22 cellular contexts compared by ENCODE assay signal in the genomic region with DNA sequence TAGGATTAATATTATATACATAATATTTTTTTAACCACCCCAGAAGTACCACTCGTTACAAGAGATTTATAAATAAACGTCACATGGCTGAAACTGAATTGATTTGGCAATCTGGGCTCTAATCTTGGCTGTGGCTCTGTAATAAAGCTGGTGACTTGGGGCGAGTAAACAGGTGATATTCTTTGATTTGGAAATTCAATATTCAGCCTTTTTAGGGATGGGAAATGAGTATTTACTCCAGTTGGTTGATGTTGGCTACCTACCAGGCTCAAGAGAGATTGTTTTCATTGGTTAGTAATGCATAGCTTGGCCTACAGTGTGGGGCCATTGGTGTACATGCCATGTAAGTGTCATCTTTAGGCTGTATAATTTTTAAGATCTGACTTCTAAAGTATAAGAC.
"Had no signal": no experiment of that assay in that cellular context is flagged by ENCODE, and none has a peak within 500 bp of the region (broad histone marks: within the 10 kb centered on the region; RNA-seq: fewer than 3 reads in every experiment).

No MANE protein-coding gene starts in this region.

- ATAC-seq: body of pancreas; left colon; natural killer cell treated with Interleukin-12 subunit alpha and Interleukin-12 subunit beta and Interleukin-15 and Interleukin-18, amount 100 ng/mL, for 72 hours; right cardiac atrium; stimulated activated naive CD8-positive, alpha-beta T cell treated with anti-CD3 and anti-CD28 coated beads, Interleukin-15, Interleukin-2, amounts not matched to agents 100 U/mL and 50 U/mL, for 24 hours had no signal

- H3K4me3 Mint-ChIP-seq: activated naive CD8-positive, alpha-beta T cell; natural killer cell treated with Interleukin-12 subunit alpha and Interleukin-12 subunit beta and Interleukin-15 and Interleukin-18, amount 100 ng/mL, for 72 hours; T-helper 2 cell treated with Interferon-gamma antibody and Interleukin-4, amounts not matched to agents 5 μg/mL and 100 μg/mL, for 36 hours; type B pancreatic cell had no signal

- H3K4me3 ChIP-seq: body of pancreas, suprapubic skin had no signal

- H3K27ac ChIP-seq: body of pancreas, suprapubic skin had no signal

- H3K27me3 ChIP-seq: body of pancreas, suprapubic skin had no signal

- FAIRE-seq: colon, islet of Langerhans, small intestine had no signal

- H3K36me3 ChIP-seq: suprapubic skin had no signal

- H3K9me3 ChIP-seq: body of pancreas, suprapubic skin had no signal

- H3K27me3 Mint-ChIP-seq: activated naive CD8-positive, alpha-beta T cell; natural killer cell treated with Interleukin-12 subunit alpha and Interleukin-12 subunit beta and Interleukin-15 and Interleukin-18, amount 100 ng/mL, for 72 hours; progenitor cell of endocrine pancreas; type B pancreatic cell had no signal

- DNase-seq: activated CD4-positive, alpha-beta T cell treated with anti-CD3 and anti-CD28 coated beads, Interleukin-2, amount 50 U/mL, for 1 hour; activated CD8-positive, alpha-beta memory T cell treated with anti-CD3 and anti-CD28 coated beads for 24 hours; activated gamma-delta T cell treated with Interleukin-2 at 50 U/mL for 16 hours; amniotic stem cell; body of pancreas; caudate nucleus; erythroblast; left colon; mammary epithelial cell; right cardiac atrium; small intestine; stimulated activated CD4-positive, alpha-beta T cell treated with anti-CD3 and anti-CD28 coated beads, Interleukin-4, amount 100 ng/mL, for 4 hours; stimulated activated CD8-positive, alpha-beta memory T cell treated with anti-CD3 and anti-CD28 coated beads, Interleukin-4, amount 100 ng/mL, for 48 hours; stimulated activated naive CD8-positive, alpha-beta T cell treated with anti-CD3 and anti-CD28 coated beads, Interleukin-15, Interleukin-2, amounts not matched to agents 100 U/mL and 50 U/mL, for 24 hours had no signal

- H3K4me1 ChIP-seq: body of pancreas, suprapubic skin had no signal

- H3K9me3 Mint-ChIP-seq: natural killer cell treated with Interleukin-12 subunit alpha and Interleukin-12 subunit beta and Interleukin-15 and Interleukin-18, amount 100 ng/mL, for 72 hours; T-helper 2 cell treated with Interferon-gamma antibody and Interleukin-4, amounts not matched to agents 5 μg/mL and 100 μg/mL, for 36 hours had no signal

- H3K27ac Mint-ChIP-seq: progenitor cell of endocrine pancreas; T-helper 2 cell treated with Interferon-gamma antibody and Interleukin-4, amounts not matched to agents 5 μg/mL and 100 μg/mL, for 36 hours; type B pancreatic cell had no signal
